In genomic region chr16:84292032-84292431, GRCh38 we compare ENCODE assay signal across 16 cellular contexts.
DNase-seq lines count a peak whose midpoint lies in the region; FAIRE-seq and TF ChIP-seq lines count a peak whose summit lies in the region.
"Had no signal": no experiment of that assay in that cellular context is flagged by ENCODE, and none has a peak within 500 bp of the region (broad histone marks: within the 10 kb centered on the region; RNA-seq: fewer than 3 reads in every experiment).

No MANE protein-coding gene starts in this region.

- no peak for FAIRE-seq in urothelium cell line (lab: Jason Lieb, UNC)
- FAIRE-seq: HepG2, small intestine had no signal

- H3K36me3 ChIP-seq in WERI-Rb-1: no peaks in the 10 kb centered on the region

- H3K27me3 ChIP-seq in WERI-Rb-1 (ENCODE audit: insufficient read depth, low read depth, severe bottlenecking): no peaks in the 10 kb centered on the region

- no peak for TF ChIP-seq CTCF in choroid plexus epithelial cell (conservative IDR thresholded peaks at IDR 0.05; ENCODE audit: low read depth, low read length)
- TF ChIP-seq CTCF in WERI-Rb-1 (IDR thresholded peaks at IDR 0.05; ENCODE audit: low read depth, low read length): no peak

- H3K27ac ChIP-seq in WERI-Rb-1: no peak overlapping the region

- H3K4me3 ChIP-seq in choroid plexus epithelial cell (ENCODE audit: low read depth, low read length): no peak overlapping the region
- H3K4me3 ChIP-seq in WERI-Rb-1 (ENCODE audit: low read depth, low read length): no peak overlapping the region

- H3K9me3 ChIP-seq in WERI-Rb-1 (ENCODE audit: severe bottlenecking): no peaks in the 10 kb centered on the region

- DNase-seq in SIG-M5 treated with dmso at 0.1 percent for 504 hours (lab: John Stamatoyannopoulos, UW; ENCODE audit: unreplicated experiment) (peak; percentile 4), SIG-M5 (lab: John Stamatoyannopoulos, UW) (no peak), NCI-H2107 treated with DMSO at 0.1 percent for 48 hours (lab: John Stamatoyannopoulos, UW; ENCODE audit: unreplicated experiment) (peak; percentile 22), choroid plexus epithelial cell (ENCODE audit: low read depth) (peak; percentile 18), urothelium cell line (ENCODE audit: low spot score) (peak; percentile 71), GDM1 (lab: John Stamatoyannopoulos, UW) (no peak), WERI-Rb-1 (no peak), cortex of kidney (lab: John Stamatoyannopoulos, UW) (no peak)
- DNase-seq: ACHN; activated CD4-positive, alpha-beta T cell treated with anti-CD3 and anti-CD28 coated beads, Interleukin-2, amount 50 U/mL, for 1 hour; amniotic stem cell; NCI-H1930; nucleus accumbens; small intestine; T-helper 2 cell had no signal

Comparison
In these comparisons a context has a peak if more than half of its experiments do, and no peak if none do; other contexts are left out.
1. DNase-seq: peak in SIG-M5 treated with dmso at 0.1 percent for 504 hours (single experiment), NCI-H2107 treated with DMSO at 0.1 percent for 48 hours (single experiment), choroid plexus epithelial cell (single experiment) and urothelium cell line (single experiment); none in SIG-M5 (single experiment), GDM1 (single experiment), WERI-Rb-1 (single experiment) and cortex of kidney (single experiment).